Comparison of ENCODE assay signal across 15 cellular contexts in genomic region chr12:121657305-121658008, GRCh38. TPM values are rescaled to one million over a fixed set of nuclear protein-coding genes. Genes with fewer than 3 reads are reported as not detected.
DNase-seq lines count a peak whose midpoint lies in the region; ATAC-seq and TF ChIP-seq lines count a peak whose summit lies in the region.
"Had no signal": no experiment of that assay in that cellular context is flagged by ENCODE, and none has a peak within 500 bp of the region (broad histone marks: within the 10 kb centered on the region; RNA-seq: fewer than 3 reads in every experiment).

No MANE protein-coding gene starts in this region.

- peaks cover 37% of the 10 kb centered on the region for H3K4me1 ChIP-seq in CD4-positive, CD25-positive, alpha-beta regulatory T cell (ENCODE audit: control insufficient read depth, insufficient read depth, low read length, poor library complexity, severe bottlenecking)
- H3K4me1 ChIP-seq in lower lobe of right lung (peaks cover 20% of the 10 kb centered on the region), ascending aorta (no peaks in the 10 kb centered on the region)

- H3K4me3 ChIP-seq in CD4-positive, CD25-positive, alpha-beta regulatory T cell (ENCODE audit: low read depth, low read length) = no peak overlapping the region
- no peak overlapping the region for H3K4me3 ChIP-seq in HL-60 (replicated peaks; ENCODE audit: insufficient read depth, low read length)
- no peak overlapping the region for H3K4me3 ChIP-seq in lower lobe of right lung
- H3K4me3 ChIP-seq in ascending aorta = no peak overlapping the region
- H3K4me3 ChIP-seq: esophagus squamous epithelium, suprapubic skin had no signal

- no peaks in the 10 kb centered on the region for H3K36me3 ChIP-seq in CD4-positive, CD25-positive, alpha-beta regulatory T cell (ENCODE audit: control insufficient read depth, insufficient read depth, low read length)
- H3K36me3 ChIP-seq in lower lobe of right lung (no peaks in the 10 kb centered on the region), ascending aorta (no peaks in the 10 kb centered on the region)
- H3K36me3 ChIP-seq: esophagus squamous epithelium, suprapubic skin had no signal

- H3K4me1 Mint-ChIP-seq in CD4-positive, CD25-positive, alpha-beta regulatory T cell = peaks cover 7 to 79% (median 38%) of the 10 kb centered on the region in 4 donors
- H3K4me1 Mint-ChIP-seq in activated T-cell treated with anti-CD3 and anti-CD28 coated beads, Interleukin-2, amount 50 U/mL, for 72 hours (ENCODE audit: low read depth) = peaks cover 61% of the 10 kb centered on the region

- peak overlapping the region; percentile 88 to 98 (median 94) for H3K27ac Mint-ChIP-seq in CD4-positive, CD25-positive, alpha-beta regulatory T cell
- peak overlapping the region; percentile 94 for H3K27ac Mint-ChIP-seq in activated T-cell treated with anti-CD3 and anti-CD28 coated beads, Interleukin-2, amount 50 U/mL, for 72 hours

- intact Hi-C loops in lower lobe of right lung (cut with DNase I) (no loop called here), ascending aorta (cut with DNase I) (no loop called here)

- H3K9me3 Mint-ChIP-seq in CD4-positive, CD25-positive, alpha-beta regulatory T cell = peaks cover 0 to 1% (median 0%) of the 10 kb centered on the region in 7 donors
- peaks cover 0 to 2% of the 10 kb centered on the region in 2 donors for H3K9me3 Mint-ChIP-seq in activated T-cell treated with anti-CD3 and anti-CD28 coated beads, Interleukin-2, amount 50 U/mL, for 72 hours

- no peak for ATAC-seq in CD4-positive, CD25-positive, alpha-beta regulatory T cell (ENCODE audit: low read depth in 2 of 2)
- peak; percentile 79 to 83 for ATAC-seq in activated T-cell treated with anti-CD3 and anti-CD28 coated beads, Interleukin-2, amount 50 U/mL, for 72 hours (replicated peaks in 1 of 2)
- ATAC-seq in lower lobe of right lung = no peak
- no peak for ATAC-seq in HG02759 (IDR thresholded peaks at IDR 0.05; ENCODE audit: unreplicated experiment)

- no peaks in the 10 kb centered on the region for H3K27me3 ChIP-seq in CD4-positive, CD25-positive, alpha-beta regulatory T cell (ENCODE audit: control insufficient read depth, insufficient read depth, low read length)
- H3K27me3 ChIP-seq in HL-60 (ENCODE audit: insufficient read depth, poor library complexity, severe bottlenecking) (no peaks in the 10 kb centered on the region), lower lobe of right lung (ENCODE audit: low read depth) (no peaks in the 10 kb centered on the region), ascending aorta (no peaks in the 10 kb centered on the region)
- H3K27me3 ChIP-seq: esophagus squamous epithelium, suprapubic skin had no signal

- no peaks in the 10 kb centered on the region for H3K27me3 Mint-ChIP-seq in CD4-positive, CD25-positive, alpha-beta regulatory T cell
- H3K27me3 Mint-ChIP-seq in activated T-cell treated with anti-CD3 and anti-CD28 coated beads, Interleukin-2, amount 50 U/mL, for 72 hours (ENCODE audit: low read depth) = no peaks in the 10 kb centered on the region

- DNase-seq in CD4-positive, CD25-positive, alpha-beta regulatory T cell = peak in 1 of 3 donors; percentile 52
- DNase-seq in HL-60 (ENCODE audit: low read depth in 1 of 2, low spot score in 1 of 2) (no peak), lower lobe of right lung (no peak), ascending aorta (ENCODE audit: low spot score in 2 of 2) (no peak), retina (no peak), superior temporal gyrus (ENCODE audit: extremely low spot score) (no peak)
- peak; percentile 60 to 62 for DNase-seq in activated T-cell treated with anti-CD3 and anti-CD28 coated beads, Interleukin-2, amount 50 U/mL, for 72 hours
- DNase-seq: activated effector memory CD4-positive, alpha-beta T cell treated with Interleukin-2 at 50 U/mL for 16 hours; central memory CD4-positive, alpha-beta T cell; COR-L47; esophagus squamous epithelium; mesenchymal stem cell; NCI-H226 had no signal

- H3K27ac ChIP-seq in CD4-positive, CD25-positive, alpha-beta regulatory T cell (ENCODE audit: insufficient read depth, low read length, poor library complexity, severe bottlenecking) = peak overlapping the region; percentile 23
- H3K27ac ChIP-seq in HL-60 (replicated peaks) (peak overlapping the region; percentile 98), lower lobe of right lung (peak overlapping the region; percentile 14), ascending aorta (no peak overlapping the region)

- peak overlapping the region; percentile 65 to 86 (median 74) for H3K4me3 Mint-ChIP-seq in CD4-positive, CD25-positive, alpha-beta regulatory T cell
- peak overlapping the region; percentile 82 to 85 for H3K4me3 Mint-ChIP-seq in activated T-cell treated with anti-CD3 and anti-CD28 coated beads, Interleukin-2, amount 50 U/mL, for 72 hours

- no peak for TF ChIP-seq CTCF in HL-60 (IDR thresholded peaks at IDR 0.05; ENCODE audit: insufficient read depth, low read length)
- TF ChIP-seq CTCF in lower lobe of right lung (IDR thresholded peaks at IDR 0.05) = no peak
- TF ChIP-seq CTCF in ascending aorta (IDR thresholded peaks at IDR 0.05) = no peak

- H3K9me3 ChIP-seq in CD4-positive, CD25-positive, alpha-beta regulatory T cell (ENCODE audit: control insufficient read depth in 2 of 2, low read length in 2 of 2) = no peaks in the 10 kb centered on the region
- H3K9me3 ChIP-seq in lower lobe of right lung (no peaks in the 10 kb centered on the region), ascending aorta (no peaks in the 10 kb centered on the region)
- H3K9me3 ChIP-seq: esophagus squamous epithelium, suprapubic skin had no signal

- H3K36me3 Mint-ChIP-seq in CD4-positive, CD25-positive, alpha-beta regulatory T cell = peaks cover 4% of the 10 kb centered on the region
- peaks cover 1 to 3% of the 10 kb centered on the region in 2 donors for H3K36me3 Mint-ChIP-seq in activated T-cell treated with anti-CD3 and anti-CD28 coated beads, Interleukin-2, amount 50 U/mL, for 72 hours (ENCODE audit: insufficient read depth in 2 of 2)

RNA-seq across cellular contexts. Expression of gene MORN3, which starts 12.0 kb away (rescaled TPM):
- total RNA-seq in CD4-positive, CD25-positive, alpha-beta regulatory T cell = 5.6 TPM
- 1 to 10 TPM; 2.3 to 7.3 (median 4.9) TPM for polyA plus RNA-seq in CD4-positive, CD25-positive, alpha-beta regulatory T cell
- 1 to 10 TPM; 2.4 to 3.2 TPM for total RNA-seq in activated T-cell treated with anti-CD3 and anti-CD28 coated beads, Interleukin-2, amount 50 U/mL, for 72 hours
- total RNA-seq in lower lobe of right lung (2.1 TPM), ascending aorta (not detected)

RNA-seq across cellular contexts. Expression of gene ORAI1, which starts 31.1 kb away (rescaled TPM):
- total RNA-seq in CD4-positive, CD25-positive, alpha-beta regulatory T cell = 53.5 TPM
- polyA plus RNA-seq in CD4-positive, CD25-positive, alpha-beta regulatory T cell = 100 to 1,000 TPM; 142 to 181 (median 173) TPM
- 10 to 100 TPM; 35.2 to 39.3 TPM for total RNA-seq in activated T-cell treated with anti-CD3 and anti-CD28 coated beads, Interleukin-2, amount 50 U/mL, for 72 hours
- 39.0 TPM for total RNA-seq in lower lobe of right lung
- 24.6 TPM for total RNA-seq in ascending aorta

RNA-seq across cellular contexts. Expression of gene TMEM120B, which starts 55.1 kb away (rescaled TPM):
- total RNA-seq in CD4-positive, CD25-positive, alpha-beta regulatory T cell = 7.5 TPM
- 1 to 10 TPM; 2.6 to 4.5 (median 2.7) TPM for polyA plus RNA-seq in CD4-positive, CD25-positive, alpha-beta regulatory T cell
- total RNA-seq in activated T-cell treated with anti-CD3 and anti-CD28 coated beads, Interleukin-2, amount 50 U/mL, for 72 hours = 10 to 100 TPM in 1 of 2 donors, 1 to 10 TPM in 1; 7.1 to 10.1 TPM
- total RNA-seq in lower lobe of right lung = 13.4 TPM
- total RNA-seq in ascending aorta = 9.7 TPM

Comparison
In these comparisons a context has a peak if more than half of its experiments do, and no peak if none do; other contexts are left out.
1. ATAC-seq: peak in activated T-cell treated with anti-CD3 and anti-CD28 coated beads, Interleukin-2, amount 50 U/mL, for 72 hours (2 of 2); none in CD4-positive, CD25-positive, alpha-beta regulatory T cell (0 of 2), lower lobe of right lung (0 of 2) and HG02759 (single experiment).
2. DNase-seq: peak in activated T-cell treated with anti-CD3 and anti-CD28 coated beads, Interleukin-2, amount 50 U/mL, for 72 hours (2 of 2); none in HL-60 (0 of 2), lower lobe of right lung (single experiment), ascending aorta (0 of 2), retina (single experiment) and superior temporal gyrus (single experiment).
3. H3K27ac ChIP-seq: peak in CD4-positive, CD25-positive, alpha-beta regulatory T cell (single experiment), HL-60 (single experiment) and lower lobe of right lung (single experiment); none in ascending aorta (0 of 2).